ENCODE assay signal across 8 cellular contexts in genomic region chr6:137480431-137480830, GRCh38. TPM values are rescaled to one million over a fixed set of nuclear protein-coding genes. Genes with fewer than 3 reads are reported as not detected.
"Had no signal": no experiment of that assay in that cellular context is flagged by ENCODE, and none has a peak within 500 bp of the region (broad histone marks: within the 10 kb centered on the region; RNA-seq: fewer than 3 reads in every experiment).

No MANE protein-coding gene starts in this region.

- H3K4me1 ChIP-seq: HAP-1 had no signal

- H3K4me3 Mint-ChIP-seq: GM23338, HFFc6 had no signal

- H3K9ac ChIP-seq: GM23248 had no signal

- H3K9me3 ChIP-seq: HAP-1 had no signal

- H3K4me2 ChIP-seq: GM23338 had no signal

- H3K9me3 Mint-ChIP-seq: GM23338, HFFc6 had no signal

- H3K4me3 ChIP-seq: GM23248, GM23338, HAP-1 had no signal

- H3K4me1 Mint-ChIP-seq: GM23338 had no signal

- H2AFZ ChIP-seq: GM23248, GM23338 had no signal

- H3K27ac Mint-ChIP-seq: GM23338, HFFc6 had no signal

- DNase-seq: GM23248, GOT3, H7, HCEC 1CT, HFFc6 had no signal

- H3K36me3 ChIP-seq: HAP-1 had no signal

- H3K27ac ChIP-seq: GM23248 had no signal

RNA-seq across cellular contexts. Expression of gene OLIG3, which starts 13.8 kb away (rescaled TPM):
- total RNA-seq: GM23248, H4, HFFc6 had no signal
- polyA plus RNA-seq: GM23248 had no signal
